ENCODE assay signal across 1 cellular context in genomic region chrX:20718592-20718991, GRCh38.
TF ChIP-seq lines count a peak whose summit lies in the region.

No MANE protein-coding gene starts in this region.

TF ChIP-seq in GM23338, 12 proteins besides CTCF, POLR2A, EP300 and RAD21 (continued from another document):
- TF ChIP-seq ZNF462 (CRISPR knock-in tag; IDR thresholded peaks at IDR 0.05) = no peak
- TF ChIP-seq EZH2phosphoT487 (IDR thresholded peaks at IDR 0.05; ENCODE audit: unreplicated experiment) = no peak
- TF ChIP-seq POLR2AphosphoS5 (IDR thresholded peaks at IDR 0.05; ENCODE audit: low read depth) = no peak
- no peak for TF ChIP-seq REST (IDR thresholded peaks at IDR 0.05; ENCODE audit: unreplicated experiment)
- no peak for TF ChIP-seq STAT1 (IDR thresholded peaks at IDR 0.05; ENCODE audit: unreplicated experiment)
- no peak for TF ChIP-seq ZNF114 (CRISPR knock-in tag; IDR thresholded peaks at IDR 0.05)
- no peak for TF ChIP-seq EZH2 (IDR thresholded peaks at IDR 0.05; ENCODE audit: low read depth, unreplicated experiment)
